ENCODE assay signal across 8 cellular contexts in genomic region chr11:117232911-117233409, GRCh38. TPM values are rescaled to one million over a fixed set of nuclear protein-coding genes. Genes with fewer than 3 reads are reported as not detected.
DNase-seq lines count a peak whose midpoint lies in the region; ATAC-seq and TF ChIP-seq lines count a peak whose summit lies in the region.

No MANE protein-coding gene starts in this region.

- H4K8ac ChIP-seq in neuronal stem cell (ENCODE audit: low read depth, low read length) = no peak overlapping the region

- no peak overlapping the region for H4K91ac ChIP-seq in neuronal stem cell (ENCODE audit: low read depth, low read length, poor library complexity)

- H2BK120ac ChIP-seq in neuronal stem cell (ENCODE audit: low read depth, low read length) = no peak overlapping the region

- no CpG with 5 or more reads among the region's 27 CpGs for WGBS in neuronal stem cell (ENCODE audit: extremely low coverage in 2 of 2, insufficient read length in 2 of 2, insufficient replicate concordance in 1 of 2), 2 donors

- H3K27me3 ChIP-seq in fibroblast of lung (ENCODE audit: control insufficient read depth, insufficient read depth, low read length) = no peaks in the 10 kb centered on the region
- no peaks in the 10 kb centered on the region for H3K27me3 ChIP-seq in neuronal stem cell (ENCODE audit: control insufficient read depth in 3 of 3, insufficient read depth in 3 of 3, low read depth in 1 of 3, low read length in 3 of 3)

- H2AFZ ChIP-seq in fibroblast of lung (ENCODE audit: low read length) (no peak overlapping the region), neuronal stem cell (ENCODE audit: low read length) (peak overlapping the region; percentile 100)

- intact Hi-C loops in Right ventricle myocardium inferior (cut with DNase I) (loop anchor here (5.0 kb wide), 3 partner anchors 56 to 461 kb away; partner anchors contain the start of genes BACE1, BUD13 and SIDT2), cardiac septum (cut with DNase I) (loop anchor here (5.0 kb wide), 2 partner anchors 84 to 91 kb away; partner anchors contain the start of genes BACE1 and PAFAH1B2)

- H3K18ac ChIP-seq in neuronal stem cell (ENCODE audit: low read length) = peak overlapping the region; percentile 68

- H3K79me1 ChIP-seq in neuronal stem cell (ENCODE audit: low read depth, low read length) = peaks cover 2% of the 10 kb centered on the region

- no peak overlapping the region for H2BK15ac ChIP-seq in neuronal stem cell (ENCODE audit: low read length)

- ATAC-seq in Right ventricle myocardium inferior (peak; percentile 20), GM18861 (IDR thresholded peaks at IDR 0.05; ENCODE audit: unreplicated experiment) (no peak), HG02885 (IDR thresholded peaks at IDR 0.05; ENCODE audit: poor library complexity, unreplicated experiment) (no peak)

- no peak overlapping the region for H2BK12ac ChIP-seq in neuronal stem cell (ENCODE audit: low read length)

- H3K23ac ChIP-seq in neuronal stem cell (ENCODE audit: low read depth, low read length, poor library complexity) = no peak overlapping the region

- H3K27ac ChIP-seq in fibroblast of lung (ENCODE audit: insufficient read depth, low read length) = peak overlapping the region; percentile 38
- H3K27ac ChIP-seq in neuronal stem cell (replicated peaks; ENCODE audit: low read length) = no peak overlapping the region

- H3K9me3 ChIP-seq in fibroblast of lung (ENCODE audit: control insufficient read depth, insufficient read depth, low read depth, low read length) (no peaks in the 10 kb centered on the region), neuronal stem cell (replicated peaks in 1 of 2; ENCODE audit: control insufficient read depth in 2 of 2, insufficient read depth in 1 of 2, low read depth in 1 of 2, low read length in 2 of 2) (no peaks in the 10 kb centered on the region)

- H3K36me3 ChIP-seq in fibroblast of lung (ENCODE audit: control insufficient read depth, insufficient read depth, low read length) (peaks cover 13% of the 10 kb centered on the region), neuronal stem cell (replicated peaks in 1 of 2; ENCODE audit: control insufficient read depth in 2 of 2, insufficient read depth in 2 of 2, low read length in 2 of 2) (peaks cover 5 to 51% of the 10 kb centered on the region in 2 donors)

- H2AK5ac ChIP-seq in neuronal stem cell (ENCODE audit: low read depth, low read length) = peak overlapping the region; percentile 20

- H3K4me2 ChIP-seq in fibroblast of lung (ENCODE audit: extremely low read depth, insufficient read depth, low read length) (peak overlapping the region; percentile 97), neuronal stem cell (ENCODE audit: insufficient read depth, low read length, poor library complexity, severe bottlenecking) (peak overlapping the region; percentile 77)

- H3K4ac ChIP-seq in neuronal stem cell (ENCODE audit: low read length) = no peak overlapping the region

- H3K4me1 ChIP-seq in fibroblast of lung (ENCODE audit: control insufficient read depth, extremely low read depth, insufficient read depth, low read length) = peaks cover 2% of the 10 kb centered on the region
- peaks cover 1 to 6% of the 10 kb centered on the region in 2 donors for H3K4me1 ChIP-seq in neuronal stem cell (ENCODE audit: control insufficient read depth in 2 of 2, insufficient read depth in 1 of 2, low read depth in 1 of 2, low read length in 2 of 2)

- H3K79me2 ChIP-seq in fibroblast of lung (ENCODE audit: control insufficient read depth, insufficient read depth, low read length) = peaks cover 35% of the 10 kb centered on the region

- TF ChIP-seq CTCF in WI38 (IDR thresholded peaks at IDR 0.05; ENCODE audit: low read depth, low read length) (no peak), fibroblast of lung (conservative IDR thresholded peaks at IDR 0.05 in 1 of 2, IDR thresholded peaks at IDR 0.05 in 1 of 2; ENCODE audit: low read depth in 1 of 2, low read length in 2 of 2) (no peak)

- DNase-seq in Right ventricle myocardium inferior (ENCODE audit: missing footprints) (peak; percentile 79), cardiac septum (ENCODE audit: low spot score) (no peak), fibroblast of lung (ENCODE audit: low read depth in 2 of 2) (no peak), neuronal stem cell (ENCODE audit: low spot score) (no peak), SKM-1 treated with dmso at 0.1 percent for 144 hours (lab: John Stamatoyannopoulos, UW; ENCODE audit: unreplicated experiment) (no peak)

- H3K4me3 ChIP-seq in WI38 (ENCODE audit: low read depth, low read length) (peak overlapping the region; percentile 98), fibroblast of lung (replicated peaks in 1 of 4; ENCODE audit: control extremely low read depth in 1 of 4, insufficient read depth in 1 of 4, low read depth in 3 of 4, low read length in 4 of 4) (peak overlapping the region; percentile 46 to 99 (median 72)), neuronal stem cell (ENCODE audit: low read length in 2 of 2) (peak overlapping the region; percentile 92 to 99)

- no peak overlapping the region for H3K14ac ChIP-seq in neuronal stem cell (ENCODE audit: low read length)

- peak overlapping the region; percentile 66 for H3K9ac ChIP-seq in fibroblast of lung (ENCODE audit: insufficient read depth, low read length)
- peak overlapping the region; percentile 82 for H3K9ac ChIP-seq in neuronal stem cell (ENCODE audit: low read depth, low read length, poor library complexity)

- H4K20me1 ChIP-seq in fibroblast of lung (ENCODE audit: control insufficient read depth, extremely low read depth, insufficient read depth, low read length) = no peaks in the 10 kb centered on the region

- H2BK5ac ChIP-seq in neuronal stem cell (ENCODE audit: low read length) = no peak overlapping the region

RNA-seq across cellular contexts. Expression of gene RNF214, which starts 0.5 kb away (rescaled TPM):
- total RNA-seq in Right ventricle myocardium inferior = 17.3 TPM
- total RNA-seq in cardiac septum = 27.6 TPM
- total RNA-seq in fibroblast of lung = 11.3 and 13.4 TPM in 2 replicates
- 12.1 and 12.9 TPM in 2 replicates for polyA plus RNA-seq in fibroblast of lung
- 10.2 and 10.3 TPM in 2 replicates for polyA plus RNA-seq in fibroblast of lung (2012)
- polyA minus RNA-seq in fibroblast of lung (ENCODE audit: low replicate concordance) = 56.7 and 83.1 TPM in 2 replicates
- polyA plus RNA-seq in neuronal stem cell (2013, experiment 1 of 2) = 20.9 TPM
- polyA plus RNA-seq in neuronal stem cell (2013, experiment 2 of 2) = 21.5 TPM

RNA-seq across cellular contexts. Expression of gene PCSK7, which starts 1.1 kb away (rescaled TPM):
- total RNA-seq in Right ventricle myocardium inferior (26.7 TPM), cardiac septum (45.5 TPM), fibroblast of lung (26.5 and 38.3 TPM in 2 replicates)
- 26.8 and 28.2 TPM in 2 replicates for polyA plus RNA-seq in fibroblast of lung
- polyA plus RNA-seq in fibroblast of lung (2012) = 33.6 and 41.3 TPM in 2 replicates
- polyA minus RNA-seq in fibroblast of lung (ENCODE audit: low replicate concordance) = 70.5 and 77.2 TPM in 2 replicates
- polyA plus RNA-seq in neuronal stem cell (2013, experiment 1 of 2) = 12.7 TPM
- polyA plus RNA-seq in neuronal stem cell (2013, experiment 2 of 2) = 12.2 TPM

RNA-seq across cellular contexts. Expression of gene TAGLN, which starts 33.8 kb away (rescaled TPM):
- total RNA-seq in Right ventricle myocardium inferior (122 TPM), cardiac septum (317 TPM), fibroblast of lung (608 and 824 TPM in 2 replicates)
- 1,148 and 4,435 TPM in 2 replicates for polyA plus RNA-seq in fibroblast of lung
- 941 and 3,722 TPM in 2 replicates for polyA plus RNA-seq in fibroblast of lung (2012)
- 269 and 1,364 TPM in 2 replicates for polyA minus RNA-seq in fibroblast of lung (ENCODE audit: low replicate concordance)
- 159 TPM for polyA plus RNA-seq in neuronal stem cell (2013, experiment 1 of 2)
- 154 TPM for polyA plus RNA-seq in neuronal stem cell (2013, experiment 2 of 2)

RNA-seq across cellular contexts. Expression of gene SIDT2, which starts 54.4 kb away (rescaled TPM):
- total RNA-seq in Right ventricle myocardium inferior = 26.1 TPM
- total RNA-seq in cardiac septum = 25.3 TPM
- 10.3 and 23.5 TPM in 2 replicates for total RNA-seq in fibroblast of lung
- polyA plus RNA-seq in fibroblast of lung = 24.3 and 27.2 TPM in 2 replicates
- 32.9 and 42.1 TPM in 2 replicates for polyA plus RNA-seq in fibroblast of lung (2012)
- polyA minus RNA-seq in fibroblast of lung (ENCODE audit: low replicate concordance) = 219 and 284 TPM in 2 replicates
- 16.9 TPM for polyA plus RNA-seq in neuronal stem cell (2013, experiment 1 of 2)
- polyA plus RNA-seq in neuronal stem cell (2013, experiment 2 of 2) = 17.7 TPM

RNA-seq across cellular contexts. Expression of gene BACE1-AS, which starts 58.2 kb away (rescaled TPM):
- 7.7 TPM for total RNA-seq in Right ventricle myocardium inferior
- 9.2 TPM for total RNA-seq in cardiac septum
- 2.8 and 4.5 TPM in 2 replicates for total RNA-seq in fibroblast of lung
- 3.9 and 4.2 TPM in 2 replicates for polyA plus RNA-seq in fibroblast of lung
- 3.0 and 4.1 TPM in 2 replicates for polyA plus RNA-seq in fibroblast of lung (2012)
- 6.0 and 9.4 TPM in 2 replicates for polyA minus RNA-seq in fibroblast of lung (ENCODE audit: low replicate concordance)
- polyA plus RNA-seq in neuronal stem cell (2013, experiment 1 of 2) = 13.3 TPM
- 14.0 TPM for polyA plus RNA-seq in neuronal stem cell (2013, experiment 2 of 2)
